Comparison of ENCODE assay signal across 25 cellular contexts in genomic region chr10:121137533-121137932, GRCh38.
"Had no signal": no experiment of that assay in that cellular context is flagged by ENCODE, and none has a peak within 500 bp of the region (broad histone marks: within the 10 kb centered on the region; RNA-seq: fewer than 3 reads in every experiment).

No MANE protein-coding gene starts in this region.

- H3K4me1 Mint-ChIP-seq: activated B cell treated with CpG ODN at 0.5 μM for 24 hours; activated CD4-positive, alpha-beta T cell treated with anti-CD3 and anti-CD28 coated beads, Interleukin-2, amount 10 ng/mL, durations not matched to agents 24 days and 14 days; activated naive CD8-positive, alpha-beta T cell treated with anti-CD3 and anti-CD28 coated beads, Interleukin-2, amount 50 U/mL, for 24 hours; T-helper 17 cell had no signal

- H3K27me3 ChIP-seq: ascending aorta, body of pancreas, MG63, Peyer's patch had no signal

- H3K27me3 Mint-ChIP-seq: activated B cell treated with CpG ODN at 0.5 μM for 24 hours; activated CD4-positive, alpha-beta memory T cell treated with anti-CD3 and anti-CD28 coated beads for 36 hours; activated CD4-positive, alpha-beta T cell treated with anti-CD3 and anti-CD28 coated beads, Interleukin-2, amount 10 ng/mL, durations not matched to agents 24 days and 14 days; activated naive CD8-positive, alpha-beta T cell treated with anti-CD3 and anti-CD28 coated beads, Interleukin-2, amount 50 U/mL, for 24 hours; T-helper 17 cell had no signal

- H3K9me3 Mint-ChIP-seq: activated T-cell treated with anti-CD3 and anti-CD28 coated beads, Interleukin-2, amount 50 U/mL, for 4 hours had no signal

- H3K36me3 Mint-ChIP-seq: activated CD4-positive, alpha-beta memory T cell treated with anti-CD3 and anti-CD28 coated beads for 36 hours; activated naive CD4-positive, alpha-beta T cell treated with anti-CD3 and anti-CD28 coated beads, Interleukin-2, amount 50 U/mL, for 72 hours had no signal

- H3K27ac Mint-ChIP-seq: activated B cell treated with CpG ODN at 0.5 μM for 24 hours; activated CD4-positive, alpha-beta memory T cell treated with anti-CD3 and anti-CD28 coated beads for 36 hours; activated CD4-positive, alpha-beta T cell treated with anti-CD3 and anti-CD28 coated beads, Interleukin-2, amount 10 ng/mL, durations not matched to agents 24 days and 14 days; activated naive CD4-positive, alpha-beta T cell treated with anti-CD3 and anti-CD28 coated beads, Interleukin-2, amount 50 U/mL, for 72 hours; activated naive CD8-positive, alpha-beta T cell treated with anti-CD3 and anti-CD28 coated beads, Interleukin-2, amount 50 U/mL, for 24 hours; T-helper 17 cell had no signal

- H3K9me3 ChIP-seq: ascending aorta, body of pancreas, MG63, Peyer's patch had no signal

- H3K4me3 ChIP-seq: ascending aorta, body of pancreas, MG63, Peyer's patch had no signal

- DNase-seq: activated B cell treated with CpG ODN at 0.5 μM for 24 hours; activated CD4-positive, alpha-beta memory T cell treated with anti-CD3 and anti-CD28 coated beads for 36 hours; activated CD4-positive, alpha-beta T cell treated with anti-CD3 and anti-CD28 coated beads for 1 hour; activated CD4-positive, alpha-beta T cell treated with anti-CD3 and anti-CD28 coated beads, Interleukin-2, amount 10 ng/mL, durations not matched to agents 24 days and 14 days; activated CD8-positive, alpha-beta memory T cell treated with anti-CD3 and anti-CD28 coated beads for 24 hours; activated effector memory CD4-positive, alpha-beta T cell treated with anti-CD3 and anti-CD28 coated beads, Interleukin-2, amount 50 U/mL, for 16 hours; activated naive CD4-positive, alpha-beta T cell treated with Interleukin-2 at 50 U/mL for 16 hours; activated naive CD8-positive, alpha-beta T cell treated with anti-CD3 and anti-CD28 coated beads, Interleukin-2, amount 50 U/mL, for 24 hours; activated T-cell treated with anti-CD3 and anti-CD28 coated beads, Interleukin-2, amount 50 U/mL, for 4 hours; amniotic stem cell; body of pancreas; MG63; MV-4-11; NCI-H1092 treated with DMSO at 0.1 percent for 48 hours; NCI-H1417 treated with DMSO at 0.1 percent for 48 hours; NCI-H1694; NCI-H2029; NCI-H2107; NCI-H526; Peyer's patch; SHP77; T-helper 17 cell; T-helper 9 cell had no signal

- H3K4me3 Mint-ChIP-seq: activated B cell treated with CpG ODN at 0.5 μM for 24 hours; activated CD4-positive, alpha-beta memory T cell treated with anti-CD3 and anti-CD28 coated beads for 36 hours; activated CD4-positive, alpha-beta T cell treated with anti-CD3 and anti-CD28 coated beads, Interleukin-2, amount 10 ng/mL, durations not matched to agents 24 days and 14 days; activated naive CD8-positive, alpha-beta T cell treated with anti-CD3 and anti-CD28 coated beads, Interleukin-2, amount 50 U/mL, for 24 hours; activated T-cell treated with anti-CD3 and anti-CD28 coated beads, Interleukin-2, amount 50 U/mL, for 4 hours; T-helper 17 cell had no signal

- H3K27ac ChIP-seq: ascending aorta, body of pancreas, Peyer's patch had no signal

- H3K36me3 ChIP-seq: ascending aorta, MG63, Peyer's patch had no signal

- H3K4me1 ChIP-seq: ascending aorta, body of pancreas, Peyer's patch had no signal
